In the genomic region with DNA sequence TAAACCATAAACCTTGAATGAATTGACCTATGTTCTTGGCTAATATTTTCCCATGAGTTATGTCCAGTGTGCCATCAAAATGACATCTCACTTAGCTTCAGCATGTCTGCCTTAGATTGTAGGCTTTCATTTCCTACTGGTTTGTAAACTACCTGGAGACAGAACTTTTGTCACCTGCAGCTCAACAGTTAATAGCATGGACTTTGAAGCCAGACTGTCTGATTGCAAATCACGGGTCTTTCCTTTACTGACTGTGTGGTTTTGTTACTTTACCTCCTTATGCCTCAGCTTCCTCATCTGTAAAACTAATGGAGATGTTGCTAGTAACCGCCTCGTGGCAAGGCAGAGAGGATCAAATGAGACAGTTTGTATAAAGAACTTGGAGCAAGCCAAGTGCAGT, we compare ENCODE assay signal across 31 cellular contexts.
"Had no signal": no experiment of that assay in that cellular context is flagged by ENCODE, and none has a peak within 500 bp of the region (broad histone marks: within the 10 kb centered on the region; RNA-seq: fewer than 3 reads in every experiment).

No MANE protein-coding gene starts in this region.

- H3K9me3 Mint-ChIP-seq: natural killer cell; nephron; stimulated activated naive CD8-positive, alpha-beta T cell treated with anti-CD3 and anti-CD28 coated beads, Interleukin-15, amount 100 ng/mL, for 72 hours; type B pancreatic cell had no signal

- H3K9me3 ChIP-seq: ovary, psoas muscle, spleen, suprapubic skin, testis, tibial artery, transverse colon, upper lobe of right lung, uterus had no signal

- H3K36me3 ChIP-seq: neural progenitor cell, ovary, spleen, suprapubic skin, tibial artery, transverse colon, upper lobe of right lung, uterus had no signal

- H3K4me1 ChIP-seq: neural progenitor cell, parathyroid adenoma, psoas muscle, spleen, suprapubic skin, testis, tibial artery, upper lobe of right lung, uterus had no signal

- H3K4me3 Mint-ChIP-seq: naive thymus-derived CD4-positive, alpha-beta T cell; natural killer cell; nephron; neural progenitor cell; stimulated activated memory B cell treated with anti-CD40 and anti-IgM and Interleukin-4, amounts not matched to agents 10 μg/mL and 1 μg/mL and 100 μg/mL, for 72 hours; stimulated activated naive CD8-positive, alpha-beta T cell treated with anti-CD3 and anti-CD28 coated beads, Interleukin-15, amount 100 ng/mL, for 72 hours; type B pancreatic cell had no signal

- ATAC-seq: naive thymus-derived CD4-positive, alpha-beta T cell; natural killer cell; psoas muscle; right cardiac atrium; sciatic nerve; stimulated activated memory B cell treated with anti-CD40 and anti-IgM and Interleukin-4, amounts not matched to agents 10 μg/mL and 1 μg/mL and 100 μg/mL, for 72 hours; stimulated activated naive CD8-positive, alpha-beta T cell treated with anti-CD3 and anti-CD28 coated beads, Interleukin-15, amount 100 ng/mL, for 72 hours; stimulated activated naive CD8-positive, alpha-beta T cell treated with anti-CD3 and anti-CD28 coated beads, Interleukin-15, Interleukin-2, amounts not matched to agents 100 U/mL and 50 U/mL, for 24 hours; upper lobe of right lung had no signal

- H3K27ac ChIP-seq: neural progenitor cell, ovary, parathyroid adenoma, psoas muscle, spleen, suprapubic skin, testis, tibial artery, transverse colon, upper lobe of right lung, uterus had no signal

- H3K27ac Mint-ChIP-seq: naive thymus-derived CD4-positive, alpha-beta T cell; natural killer cell; neural progenitor cell; progenitor cell of endocrine pancreas; stimulated activated memory B cell treated with anti-CD40 and anti-IgM and Interleukin-4, amounts not matched to agents 10 μg/mL and 1 μg/mL and 100 μg/mL, for 72 hours; stimulated activated naive CD8-positive, alpha-beta T cell treated with anti-CD3 and anti-CD28 coated beads, Interleukin-15, amount 100 ng/mL, for 72 hours; type B pancreatic cell had no signal

- H3K27me3 Mint-ChIP-seq: progenitor cell of endocrine pancreas; stimulated activated memory B cell treated with anti-CD40 and anti-IgM and Interleukin-4, amounts not matched to agents 10 μg/mL and 1 μg/mL and 100 μg/mL, for 72 hours had no signal

- H3K4me1 Mint-ChIP-seq: neural progenitor cell; stimulated activated memory B cell treated with anti-CD40 and anti-IgM and Interleukin-4, amounts not matched to agents 10 μg/mL and 1 μg/mL and 100 μg/mL, for 72 hours; stimulated activated naive CD8-positive, alpha-beta T cell treated with anti-CD3 and anti-CD28 coated beads, Interleukin-15, amount 100 ng/mL, for 72 hours had no signal

- DNase-seq: naive thymus-derived CD4-positive, alpha-beta T cell; natural killer cell; occipital lobe; ovary; posterior cingulate gyrus; psoas muscle; right cardiac atrium; spleen; stimulated activated CD4-positive, alpha-beta T cell treated with anti-CD3 and anti-CD28 coated beads, Interleukin-12 subunit alpha, Interleukin-12 subunit beta, amount 100 ng/mL, for 4 hours; stimulated activated CD4-positive, alpha-beta T cell treated with anti-CD3 and anti-CD28 coated beads, Interleukin-1b, Interleukin-23, amount 100 ng/mL, for 48 hours; stimulated activated CD4-positive, alpha-beta T cell treated with anti-CD3 and anti-CD28 coated beads, Interleukin-4, amount 100 ng/mL, for 1 hour; stimulated activated CD4-positive, alpha-beta T cell treated with anti-CD3 and anti-CD28 coated beads, Interleukin-4, amount 100 ng/mL, for 4 hours; stimulated activated CD8-positive, alpha-beta memory T cell treated with anti-CD3 and anti-CD28 coated beads, Interleukin-4, amount 100 ng/mL, for 48 hours; stimulated activated naive CD4-positive, alpha-beta T cell; stimulated activated naive CD8-positive, alpha-beta T cell treated with anti-CD3 and anti-CD28 coated beads, Interleukin-15, amount 100 ng/mL, for 72 hours; stimulated activated naive CD8-positive, alpha-beta T cell treated with anti-CD3 and anti-CD28 coated beads, Interleukin-15, Interleukin-2, amounts not matched to agents 100 U/mL and 50 U/mL, for 24 hours; substantia nigra; testis; tibial artery; transverse colon; upper lobe of right lung; uterus had no signal

- H3K27me3 ChIP-seq: neural progenitor cell, ovary, spleen, testis, tibial artery, transverse colon, uterus had no signal

- H3K4me3 ChIP-seq: neural progenitor cell, ovary, psoas muscle, smooth muscle cell, spleen, suprapubic skin, testis, tibial artery, transverse colon, upper lobe of right lung, uterus had no signal

- H3K36me3 Mint-ChIP-seq: natural killer cell; neural progenitor cell; stimulated activated memory B cell treated with anti-CD40 and anti-IgM and Interleukin-4, amounts not matched to agents 10 μg/mL and 1 μg/mL and 100 μg/mL, for 72 hours; type B pancreatic cell had no signal
